Comparison of ENCODE assay signal across 24 cellular contexts in the genomic region with DNA sequence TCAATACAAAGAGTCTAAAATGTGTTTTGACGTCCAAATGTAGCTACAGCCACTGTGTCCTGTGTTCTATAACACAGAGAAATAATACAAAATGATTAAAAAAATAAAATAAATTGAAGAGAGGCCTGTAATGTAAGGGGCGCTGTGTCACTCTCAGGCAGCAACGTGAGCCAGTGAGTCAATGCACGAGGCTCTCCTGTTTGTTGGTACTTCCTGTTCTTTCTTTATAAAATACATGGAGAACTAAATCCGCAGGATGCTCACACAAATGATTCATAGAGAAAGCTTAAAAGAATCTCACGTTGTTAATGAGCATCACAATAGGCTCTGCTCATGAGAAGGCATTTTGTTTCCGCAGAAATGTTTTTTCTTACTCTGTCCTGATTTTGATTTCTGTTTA.
DNase-seq lines count a peak whose midpoint lies in the region; ATAC-seq, FAIRE-seq and TF ChIP-seq lines count a peak whose summit lies in the region.
"Had no signal": no experiment of that assay in that cellular context is flagged by ENCODE, and none has a peak within 500 bp of the region (broad histone marks: within the 10 kb centered on the region; RNA-seq: fewer than 3 reads in every experiment).

No MANE protein-coding gene starts in this region.

- H3K4me1 ChIP-seq in PC-3 (ENCODE audit: insufficient read depth, low read length) (no peaks in the 10 kb centered on the region), H1 (replicated peaks in 1 of 4; ENCODE audit: control insufficient read depth in 3 of 4, insufficient read depth in 4 of 4, low read length in 3 of 4) (peaks cover 0 to 3% (median 0%) of the 10 kb centered on the region in 4 experiments; a peak in 4 of 7 replicates)
- H3K4me1 ChIP-seq: HAP-1 had no signal

- no TSS peak for BruUV-seq in PC-3 (replicated peaks; lab: Mats Ljungman, UMichigan)

- H3K79me2 ChIP-seq in PC-3 (ENCODE audit: low read length) (no peaks in the 10 kb centered on the region), H1 (ENCODE audit: control insufficient read depth in 1 of 2, insufficient read depth in 2 of 2, low read length in 2 of 2) (no peaks in the 10 kb centered on the region)

- FAIRE-seq in H1 (lab: Jason Lieb, UNC), result no peak
- FAIRE-seq: GM12891, HepG2, K562 had no signal

- H3K9ac ChIP-seq in PC-3 (ENCODE audit: low read length) (no peak overlapping the region), H1 (replicated peaks in 1 of 4; ENCODE audit: extremely low read depth in 1 of 4, low read depth in 3 of 4, low read length in 3 of 4) (no peak overlapping the region)

- POLR2A ChIA-PET in PC-3 (lab: Charles Lee; ENCODE audit: unreplicated experiment) (no interaction called here), H1 (lab: Charles Lee; ENCODE audit: partially characterized antibody) (no interaction called here)

- no peak overlapping the region for H3K4me2 ChIP-seq in PC-3 (ENCODE audit: low read length)
- H3K4me2 ChIP-seq in H1 (ENCODE audit: insufficient read depth in 1 of 2, low read depth in 2 of 2, low read length in 2 of 2), result no peak overlapping the region

- H3K27ac ChIP-seq in PC-3 (ENCODE audit: low read length), result no peak overlapping the region
- no peak overlapping the region for H3K27ac ChIP-seq in H1 (ENCODE audit: low read depth, low read length)
- H3K27ac ChIP-seq: SK-N-MC had no signal

- no peaks in the 10 kb centered on the region for H3K36me3 Mint-ChIP-seq in chondrocyte (ENCODE audit: low read depth)
- H3K36me3 Mint-ChIP-seq: CD8-positive, alpha-beta T cell had no signal

- no peak overlapping the region for H2BK12ac ChIP-seq in H1 (ENCODE audit: low read depth, low read length)

- H3K4me3 Mint-ChIP-seq in chondrocyte (ENCODE audit: unreplicated experiment), result no peak overlapping the region
- H3K4me3 Mint-ChIP-seq: CD8-positive, alpha-beta T cell had no signal

- H3K4me3 ChIP-seq in PC-3 (ENCODE audit: low read length) (no peak overlapping the region), H1 (ENCODE audit: extremely low read depth in 1 of 4, insufficient read depth in 2 of 4, low read depth in 3 of 4, low read length in 4 of 4) (no peak overlapping the region)
- H3K4me3 ChIP-seq: HAP-1, K562, SK-N-MC had no signal

- no peaks in the 10 kb centered on the region for H4K20me1 ChIP-seq in PC-3 (ENCODE audit: low read length)
- no peaks in the 10 kb centered on the region for H4K20me1 ChIP-seq in H1 (replicated peaks in 1 of 2; ENCODE audit: control insufficient read depth in 1 of 2, insufficient read depth in 2 of 2, low read length in 2 of 2)

- no peak overlapping the region for H4K91ac ChIP-seq in H1 (replicated peaks; ENCODE audit: insufficient read length, low read length)

- no peak for TF ChIP-seq POLR2A in H1 (IDR thresholded peaks at IDR 0.05; ENCODE audit: control extremely low read depth in 1 of 2, low read depth in 2 of 2, low read length in 2 of 2)

- peaks cover 2% of the 10 kb centered on the region for H3K4me1 Mint-ChIP-seq in chondrocyte (ENCODE audit: low read depth)

- no peak for ATAC-seq in PC-3
- ATAC-seq: CD8-positive, alpha-beta T cell; HepG2; K562 had no signal

- H3K23me2 ChIP-seq in H1 (ENCODE audit: low read depth, low read length), result no peaks in the 10 kb centered on the region

- no peak overlapping the region for H3K4ac ChIP-seq in H1 (replicated peaks; ENCODE audit: insufficient read length, low read depth, low read length)

- CTCF ChIA-PET in PC-3 (lab: Charles Lee) (no interaction called here), H1 (lab: Charles Lee; ENCODE audit: partially characterized antibody) (no interaction called here)

- TF ChIP-seq RAD21 in H1 (IDR thresholded peaks at IDR 0.05 in 1 of 2, conservative IDR thresholded peaks at IDR 0.05 in 1 of 2; ENCODE audit: low read depth in 2 of 2, low read length in 2 of 2), result no peak

- H2AK5ac ChIP-seq in H1 (ENCODE audit: low read depth, low read length), result no peak overlapping the region

- H3K79me1 ChIP-seq in H1 (ENCODE audit: low read depth, low read length), result no peaks in the 10 kb centered on the region

- no peak overlapping the region for H2BK15ac ChIP-seq in H1 (ENCODE audit: low read length)

- H3K9me3 ChIP-seq in PC-3 (ENCODE audit: low read length) (no peaks in the 10 kb centered on the region), H1 (ENCODE audit: insufficient read depth in 2 of 2, low read depth in 1 of 2, low read length in 1 of 2) (no peaks in the 10 kb centered on the region)
- H3K9me3 ChIP-seq: HAP-1 had no signal

- no peaks in the 10 kb centered on the region for H3K9me2 ChIP-seq in PC-3 (replicated peaks; ENCODE audit: low read length)

- H3K36me3 ChIP-seq in PC-3 (ENCODE audit: low read depth, low read length) (no peaks in the 10 kb centered on the region), H1 (ENCODE audit: control insufficient read depth in 2 of 4, insufficient read depth in 4 of 4, low read length in 3 of 4) (no peaks in the 10 kb centered on the region)
- H3K36me3 ChIP-seq: HAP-1 had no signal

- no peak overlapping the region for H2BK20ac ChIP-seq in H1 (ENCODE audit: low read length)

- no peak overlapping the region for H3K56ac ChIP-seq in H1 (replicated peaks; ENCODE audit: insufficient read length, low read depth, low read length)

- H3K27ac Mint-ChIP-seq in chondrocyte (ENCODE audit: unreplicated experiment), result no peak overlapping the region
- H3K27ac Mint-ChIP-seq: CD8-positive, alpha-beta T cell had no signal

- TF ChIP-seq CTCF in PC-3 (conservative IDR thresholded peaks at IDR 0.05; ENCODE audit: low read depth, low read length), result no peak
- TF ChIP-seq CTCF in H1 (IDR thresholded peaks at IDR 0.05; ENCODE audit: control extremely low read depth in 1 of 3, insufficient read depth in 1 of 3, low read depth in 1 of 3, low read length in 3 of 3), result no peak
- TF ChIP-seq CTCF in chondrocyte (IDR thresholded peaks at IDR 0.05), result no peak

- H3K23ac ChIP-seq in H1 (ENCODE audit: insufficient read length), result no peak overlapping the region

- intact Hi-C loops in PC-3 (cut with micrococcal nuclease), result no loop called here

- H3K18ac ChIP-seq in H1 (ENCODE audit: extremely low read depth, low read length), result no peak overlapping the region

- H3K9me3 Mint-ChIP-seq in chondrocyte (ENCODE audit: low read depth), result no peaks in the 10 kb centered on the region
- H3K9me3 Mint-ChIP-seq: CD8-positive, alpha-beta T cell had no signal

- H3K27me3 ChIP-seq in PC-3 (ENCODE audit: low read length), result peaks cover 16% of the 10 kb centered on the region
- peaks cover 0 to under 1% (median 0%) of the 10 kb centered on the region in 4 experiments; a peak in 1 of 7 replicates for H3K27me3 ChIP-seq in H1 (replicated peaks in 1 of 4; ENCODE audit: control insufficient read depth in 3 of 4, extremely low read depth in 1 of 4, insufficient read depth in 3 of 4, low read length in 3 of 4)

- H2AFZ ChIP-seq in PC-3 (ENCODE audit: low read length) (no peak overlapping the region), H1 (ENCODE audit: low read length) (no peak overlapping the region)

- peak; percentile 19 for DNase-seq in DMS53 (lab: John Stamatoyannopoulos, UW)
- no peak for DNase-seq in DMS53 treated with DMSO at 0.1 percent for 48 hours (lab: John Stamatoyannopoulos, UW; ENCODE audit: unreplicated experiment)
- DNase-seq in PC-3, result peak; percentile 21
- no peak for DNase-seq in H1 (ENCODE audit: low read depth in 1 of 2, low spot score in 2 of 2)
- no peak for DNase-seq in T-helper 2 cell
- no peak for DNase-seq in chondrocyte (ENCODE audit: low spot score)
- no peak for DNase-seq in KG1 (lab: John Stamatoyannopoulos, UW)
- DNase-seq: 8988T; AML-193; C1 segment of cervical spinal cord; CD8-positive, alpha-beta T cell; DMS79; NCI-H1105; NCI-H2029 treated with DMSO at 0.1 percent for 48 hours; NCI-H446 treated with DMSO at 0.1 percent for 48 hours; NCI-H526 treated with DMSO at 0.1 percent for 48 hours; RPMI8226; SHP77; SW 1271 had no signal

- no peak overlapping the region for H3K14ac ChIP-seq in H1 (ENCODE audit: insufficient read length)

- no peak for TF ChIP-seq EP300 in H1 (IDR thresholded peaks at IDR 0.05; ENCODE audit: borderline replicate concordance in 1 of 2, low read depth in 2 of 2, low read length in 2 of 2)

- H3K27me3 Mint-ChIP-seq in chondrocyte (ENCODE audit: low read depth), result no peaks in the 10 kb centered on the region

- 58% methylated on average over 7 of the region's 7 CpGs; no CpG with 5 or more reads in 1 of the 2 experiments for WGBS in H1 (ENCODE audit: extremely low coverage in 1 of 2, insufficient coverage in 1 of 2, insufficient read length in 1 of 2, insufficient replicate concordance in 2 of 2, low coverage in 1 of 2, low lambda C conversion rate in 2 of 2, missing lambda C conversion rate in 1 of 2), 2 experiments

- H4K5ac ChIP-seq in H1 (ENCODE audit: insufficient read length, low read depth, low read length), result no peak overlapping the region

- H2BK120ac ChIP-seq in H1 (replicated peaks; ENCODE audit: low read depth, low read length), result no peak overlapping the region

- H4K8ac ChIP-seq in H1 (ENCODE audit: extremely low read depth, insufficient read depth, low read length), result no peak overlapping the region

- H2BK5ac ChIP-seq in H1 (ENCODE audit: low read depth, low read length), result no peak overlapping the region

- H3F3A ChIP-seq in PC-3 (ENCODE audit: low read length, unreplicated experiment), result no peaks in the 10 kb centered on the region

TF ChIP-seq in H1, 55 proteins besides CTCF, POLR2A, EP300 and RAD21 (continues in another document):
- TF ChIP-seq CHD1 (IDR thresholded peaks at IDR 0.05; ENCODE audit: low read depth, low read length) (no peak), TAF7 (optimal IDR thresholded peaks at IDR 0.05; ENCODE audit: borderline replicate concordance, low read depth, low read length) (no peak), EZH2 (IDR thresholded peaks at IDR 0.05; ENCODE audit: low read depth, low read length, severe bottlenecking) (no peak), RBBP5 (IDR thresholded peaks at IDR 0.05; ENCODE audit: borderline replicate concordance, low read depth, low read length) (no peak), SP2 (IDR thresholded peaks at IDR 0.05; ENCODE audit: low read length) (no peak), BACH1 (IDR thresholded peaks at IDR 0.05; ENCODE audit: low read length) (no peak), SIX5 (IDR thresholded peaks at IDR 0.05; ENCODE audit: low read depth, low read length) (no peak), GABPA (IDR thresholded peaks at IDR 0.05; ENCODE audit: borderline replicate concordance, insufficient read depth, low read length) (no peak), ATF2 (IDR thresholded peaks at IDR 0.05; ENCODE audit: low read length) (no peak)

Comparison
In these comparisons a context has a peak if more than half of its experiments do, and no peak if none do; other contexts are left out.
1. DNase-seq: peak in DMS53 (single experiment) and PC-3 (single experiment); none in DMS53 treated with DMSO at 0.1 percent for 48 hours (single experiment), H1 (0 of 2), T-helper 2 cell (0 of 5), chondrocyte (single experiment) and KG1 (single experiment).